ENCODE assay signal across 1 cellular context in the genomic region with DNA sequence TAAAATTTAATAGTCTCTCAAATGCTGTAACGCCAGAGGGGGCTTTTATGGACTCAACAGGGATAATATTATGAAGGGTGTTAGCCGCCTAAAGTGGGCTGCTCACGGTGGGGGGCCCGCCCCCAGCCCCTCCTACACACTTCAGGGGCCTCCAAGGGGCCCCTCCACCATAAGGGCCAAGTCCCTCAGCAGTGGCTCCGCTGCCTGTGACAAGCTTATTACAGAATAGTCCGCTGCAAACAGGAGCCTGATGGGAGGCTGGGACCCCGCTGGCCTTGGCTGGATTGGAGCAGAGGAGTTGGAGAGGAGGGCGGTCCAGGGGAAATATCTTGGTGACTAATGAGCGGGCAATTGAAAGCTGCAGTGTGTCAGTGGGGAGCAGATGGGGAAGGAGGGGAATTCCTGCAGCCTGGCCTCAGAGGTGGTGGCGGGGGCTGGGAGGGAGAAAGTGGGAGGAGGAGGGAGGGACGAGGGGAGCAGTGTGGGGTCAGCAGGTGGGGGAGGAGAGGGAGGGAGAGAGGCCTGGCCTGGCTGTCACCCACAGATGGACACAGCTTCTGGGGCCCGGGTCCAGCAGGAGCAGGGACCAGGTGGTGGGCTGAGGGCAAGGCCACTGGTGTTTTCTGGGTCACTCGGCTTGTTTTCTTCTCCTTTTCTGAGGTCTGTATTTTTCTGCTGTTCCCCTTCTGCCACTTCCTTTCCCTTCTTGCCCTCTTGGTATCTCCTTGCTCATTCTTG.
TF ChIP-seq lines count a peak whose summit lies in the region.

No MANE protein-coding gene starts in this region.

TF ChIP-seq in HEK293, 187 proteins besides CTCF, POLR2A, EP300 and RAD21 (continued from another document and continues in another):
- no peak for TF ChIP-seq REST (tag by site-specific recombination; IDR thresholded peaks at IDR 0.05)
- 0 out of 2 replicates have a peak, but pooled peaks have one; percentile 49 for TF ChIP-seq PRDM1 (tag by site-specific recombination; IDR thresholded peaks at IDR 0.05)
- TF ChIP-seq ZNF248 (tag by site-specific recombination; IDR thresholded peaks at IDR 0.05) = no peak
- no peak for TF ChIP-seq INSM2 (tag by site-specific recombination; IDR thresholded peaks at IDR 0.05)
- no peak for TF ChIP-seq ZNF138 (tag by site-specific recombination; IDR thresholded peaks at IDR 0.05; ENCODE audit: borderline replicate concordance)
- no peak for TF ChIP-seq ZNF366 (tag by site-specific recombination; conservative IDR thresholded peaks at IDR 0.05)
- no peak for TF ChIP-seq ZNF239 (tag by site-specific recombination; IDR thresholded peaks at IDR 0.05)
- TF ChIP-seq ZNF391 (tag by site-specific recombination; IDR thresholded peaks at IDR 0.05; ENCODE audit: borderline replicate concordance, low read depth) = no peak
- TF ChIP-seq ZNF558 (tag by site-specific recombination; IDR thresholded peaks at IDR 0.05) = no peak
- no peak for TF ChIP-seq ZNF514 (tag by site-specific recombination; IDR thresholded peaks at IDR 0.05)
- TF ChIP-seq, protein P1, sequence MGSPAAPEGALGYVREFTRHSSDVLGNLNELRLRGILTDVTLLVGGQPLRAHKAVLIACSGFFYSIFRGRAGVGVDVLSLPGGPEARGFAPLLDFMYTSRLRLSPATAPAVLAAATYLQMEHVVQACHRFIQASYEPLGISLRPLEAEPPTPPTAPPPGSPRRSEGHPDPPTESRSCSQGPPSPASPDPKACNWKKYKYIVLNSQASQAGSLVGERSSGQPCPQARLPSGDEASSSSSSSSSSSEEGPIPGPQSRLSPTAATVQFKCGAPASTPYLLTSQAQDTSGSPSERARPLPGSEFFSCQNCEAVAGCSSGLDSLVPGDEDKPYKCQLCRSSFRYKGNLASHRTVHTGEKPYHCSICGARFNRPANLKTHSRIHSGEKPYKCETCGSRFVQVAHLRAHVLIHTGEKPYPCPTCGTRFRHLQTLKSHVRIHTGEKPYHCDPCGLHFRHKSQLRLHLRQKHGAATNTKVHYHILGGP (tag by site-specific recombination; IDR thresholded peaks at IDR 0.05) = no peak
- TF ChIP-seq GLI4 (tag by site-specific recombination; IDR thresholded peaks at IDR 0.05) = 0 out of 2 replicates have a peak, but pooled peaks have one; percentile 23
- TF ChIP-seq ZNF146 (tag by site-specific recombination; IDR thresholded peaks at IDR 0.05) = peak; percentile 5; the same call in 1 of the 2 replicates
- no peak for TF ChIP-seq ZNF777 (tag by site-specific recombination; IDR thresholded peaks at IDR 0.05; ENCODE audit: borderline replicate concordance)
- TF ChIP-seq OSR2 (tag by site-specific recombination; IDR thresholded peaks at IDR 0.05) = peak; percentile 43
- no peak for TF ChIP-seq ZNF791 (tag by site-specific recombination; IDR thresholded peaks at IDR 0.05)
- TF ChIP-seq ZBTB44 (tag by site-specific recombination; IDR thresholded peaks at IDR 0.05) = no peak; the same call in 1 of the 2 replicates
- peak; percentile 18; the same call in 1 of the 2 replicates for TF ChIP-seq YY1 (tag by site-specific recombination; IDR thresholded peaks at IDR 0.05)
- no peak for TF ChIP-seq ZNF311 (tag by site-specific recombination; IDR thresholded peaks at IDR 0.05; ENCODE audit: borderline replicate concordance)
- TF ChIP-seq GLIS2 (tag by site-specific recombination; IDR thresholded peaks at IDR 0.05) = peak; percentile 65; the same call in 1 of the 2 replicates
- TF ChIP-seq, protein P2, sequence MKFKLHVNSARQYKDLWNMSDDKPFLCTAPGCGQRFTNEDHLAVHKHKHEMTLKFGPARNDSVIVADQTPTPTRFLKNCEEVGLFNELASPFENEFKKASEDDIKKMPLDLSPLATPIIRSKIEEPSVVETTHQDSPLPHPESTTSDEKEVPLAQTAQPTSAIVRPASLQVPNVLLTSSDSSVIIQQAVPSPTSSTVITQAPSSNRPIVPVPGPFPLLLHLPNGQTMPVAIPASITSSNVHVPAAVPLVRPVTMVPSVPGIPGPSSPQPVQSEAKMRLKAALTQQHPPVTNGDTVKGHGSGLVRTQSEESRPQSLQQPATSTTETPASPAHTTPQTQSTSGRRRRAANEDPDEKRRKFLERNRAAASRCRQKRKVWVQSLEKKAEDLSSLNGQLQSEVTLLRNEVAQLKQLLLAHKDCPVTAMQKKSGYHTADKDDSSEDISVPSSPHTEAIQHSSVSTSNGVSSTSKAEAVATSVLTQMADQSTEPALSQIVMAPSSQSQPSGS (tag by site-specific recombination; IDR thresholded peaks at IDR 0.05; ENCODE audit: low read depth) = no peak
- TF ChIP-seq, protein P3, sequence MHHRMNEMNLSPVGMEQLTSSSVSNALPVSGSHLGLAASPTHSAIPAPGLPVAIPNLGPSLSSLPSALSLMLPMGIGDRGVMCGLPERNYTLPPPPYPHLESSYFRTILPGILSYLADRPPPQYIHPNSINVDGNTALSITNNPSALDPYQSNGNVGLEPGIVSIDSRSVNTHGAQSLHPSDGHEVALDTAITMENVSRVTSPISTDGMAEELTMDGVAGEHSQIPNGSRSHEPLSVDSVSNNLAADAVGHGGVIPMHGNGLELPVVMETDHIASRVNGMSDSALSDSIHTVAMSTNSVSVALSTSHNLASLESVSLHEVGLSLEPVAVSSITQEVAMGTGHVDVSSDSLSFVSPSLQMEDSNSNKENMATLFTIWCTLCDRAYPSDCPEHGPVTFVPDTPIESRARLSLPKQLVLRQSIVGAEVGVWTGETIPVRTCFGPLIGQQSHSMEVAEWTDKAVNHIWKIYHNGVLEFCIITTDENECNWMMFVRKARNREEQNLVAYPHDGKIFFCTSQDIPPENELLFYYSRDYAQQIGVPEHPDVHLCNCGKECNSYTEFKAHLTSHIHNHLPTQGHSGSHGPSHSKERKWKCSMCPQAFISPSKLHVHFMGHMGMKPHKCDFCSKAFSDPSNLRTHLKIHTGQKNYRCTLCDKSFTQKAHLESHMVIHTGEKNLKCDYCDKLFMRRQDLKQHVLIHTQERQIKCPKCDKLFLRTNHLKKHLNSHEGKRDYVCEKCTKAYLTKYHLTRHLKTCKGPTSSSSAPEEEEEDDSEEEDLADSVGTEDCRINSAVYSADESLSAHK (tag by site-specific recombination; IDR thresholded peaks at IDR 0.05) = no peak
- no peak for TF ChIP-seq KLF1 (tag by site-specific recombination; IDR thresholded peaks at IDR 0.05)
- no peak for TF ChIP-seq ZNF521 (tag by site-specific recombination; IDR thresholded peaks at IDR 0.05)
- no peak for TF ChIP-seq ZNF76 (tag by site-specific recombination; IDR thresholded peaks at IDR 0.05; ENCODE audit: borderline replicate concordance, low read depth)
- TF ChIP-seq GFI1B (tag by site-specific recombination; IDR thresholded peaks at IDR 0.05) = no peak
- no peak for TF ChIP-seq ZNF473 (tag by site-specific recombination; IDR thresholded peaks at IDR 0.05)
- no peak for TF ChIP-seq ZFP3 (tag by site-specific recombination; IDR thresholded peaks at IDR 0.05; ENCODE audit: low read depth)
- peak; percentile 97 for TF ChIP-seq ZFHX2 (tag by site-specific recombination; conservative IDR thresholded peaks at IDR 0.05)
- TF ChIP-seq ZNF394 (tag by site-specific recombination; IDR thresholded peaks at IDR 0.05; ENCODE audit: borderline replicate concordance) = no peak
- no peak for TF ChIP-seq ZNF174 (tag by site-specific recombination; IDR thresholded peaks at IDR 0.05)
- TF ChIP-seq SP7 (tag by site-specific recombination; IDR thresholded peaks at IDR 0.05) = peak; percentile 93
- TF ChIP-seq ZNF324 (tag by site-specific recombination; IDR thresholded peaks at IDR 0.05) = no peak
- peak; percentile 68 for TF ChIP-seq ZNF423 (tag by site-specific recombination; IDR thresholded peaks at IDR 0.05)
- TF ChIP-seq ZSCAN4 (tag by site-specific recombination; IDR thresholded peaks at IDR 0.05) = no peak
- no peak for TF ChIP-seq ZNF24 (tag by site-specific recombination; IDR thresholded peaks at IDR 0.05)
- no peak for TF ChIP-seq ZNF26 (tag by site-specific recombination; IDR thresholded peaks at IDR 0.05)
- TF ChIP-seq, protein P4, sequence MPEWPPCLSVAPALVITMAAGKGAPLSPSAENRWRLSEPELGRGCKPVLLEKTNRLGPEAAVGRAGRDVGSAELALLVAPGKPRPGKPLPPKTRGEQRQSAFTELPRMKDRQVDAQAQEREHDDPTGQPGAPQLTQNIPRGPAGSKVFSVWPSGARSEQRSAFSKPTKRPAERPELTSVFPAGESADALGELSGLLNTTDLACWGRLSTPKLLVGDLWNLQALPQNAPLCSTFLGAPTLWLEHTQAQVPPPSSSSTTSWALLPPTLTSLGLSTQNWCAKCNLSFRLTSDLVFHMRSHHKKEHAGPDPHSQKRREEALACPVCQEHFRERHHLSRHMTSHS (tag by site-specific recombination; IDR thresholded peaks at IDR 0.05) = no peak
